In the genomic region with DNA sequence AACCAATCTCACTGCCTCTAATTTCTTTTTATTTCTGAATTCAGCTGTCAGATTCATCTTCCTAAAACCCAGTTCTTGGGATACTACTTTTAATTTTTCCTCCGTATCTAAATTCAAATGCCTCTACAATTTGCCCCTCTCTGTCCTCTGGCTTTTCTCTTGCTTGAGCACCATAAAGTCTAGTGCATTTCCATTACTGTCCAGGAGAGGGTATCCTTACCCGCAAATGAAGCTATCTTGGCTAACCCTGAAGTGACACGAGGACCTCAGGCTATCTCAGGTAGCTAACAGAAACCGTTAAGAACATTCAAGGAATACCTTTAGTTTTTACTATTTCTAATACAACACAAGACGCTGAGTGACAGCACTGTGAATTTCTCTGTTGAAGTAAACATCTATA, we compare ENCODE assay signal across 8 cellular contexts. TPM values are rescaled to one million over a fixed set of nuclear protein-coding genes. Genes with fewer than 3 reads are reported as not detected.
DNase-seq lines count a peak whose midpoint lies in the region; ATAC-seq and TF ChIP-seq lines count a peak whose summit lies in the region.

No MANE protein-coding gene starts in this region.

- DNase-seq in NCI-H1436 (lab: John Stamatoyannopoulos, UW), result peak; percentile 1
- DNase-seq in NCI-H1436 treated with DMSO at 0.1 percent for 48 hours (lab: John Stamatoyannopoulos, UW), result no peak
- peak; percentile 55 for DNase-seq in HT-29 (ENCODE audit: low spot score)
- DNase-seq in left kidney (ENCODE audit: low read depth, low spot score), result peak; percentile 45
- DNase-seq in activated CD8-positive, alpha-beta memory T cell treated with anti-CD3 and anti-CD28 coated beads, Interleukin-2, amount 50 U/mL, for 48 hours, result no peak
- no peak for DNase-seq in stimulated activated CD4-positive, alpha-beta T cell treated with anti-CD3 and anti-CD28 coated beads, Interleukin-2, amount 100 ng/mL, for 24 hours

- H3K27ac ChIP-seq in VCaP, result no peak overlapping the region

- no peak for ATAC-seq in HG02938 (IDR thresholded peaks at IDR 0.05; ENCODE audit: unreplicated experiment)

- peak; percentile 77 for TF ChIP-seq CTCF in VCaP (conservative IDR thresholded peaks at IDR 0.05)

RNA-seq across cellular contexts. Expression of gene PRR32, which starts 49.4 kb away (rescaled TPM):
- total RNA-seq in HT-29 (2014; rRNA removed; shearing (Covaris generic)), result not detected in 2 replicates

Comparison
In these comparisons a context has a peak if more than half of its experiments do, and no peak if none do; other contexts are left out.
1. DNase-seq: peak in NCI-H1436 (single experiment), HT-29 (single experiment) and left kidney (single experiment); none in NCI-H1436 treated with DMSO at 0.1 percent for 48 hours (single experiment), activated CD8-positive, alpha-beta memory T cell treated with anti-CD3 and anti-CD28 coated beads, Interleukin-2, amount 50 U/mL, for 48 hours (single experiment) and stimulated activated CD4-positive, alpha-beta T cell treated with anti-CD3 and anti-CD28 coated beads, Interleukin-2, amount 100 ng/mL, for 24 hours (0 of 2).